1 cellular context compared by ENCODE assay signal in genomic region chr12:109053382-109054123, GRCh38.
TF ChIP-seq lines count a peak whose summit lies in the region.

No MANE protein-coding gene starts in this region.

TF ChIP-seq in HepG2, 621 proteins besides CTCF, POLR2A, EP300 and RAD21 (continues in another document):
- TF ChIP-seq POLR2AphosphoS5 (IDR thresholded peaks at IDR 0.05; ENCODE audit: low read depth, low read length) = peak; percentile 6; the same call in 1 of the 2 replicates
- no peak for TF ChIP-seq ZNF792 (CRISPR knock-in tag; IDR thresholded peaks at IDR 0.05)
- TF ChIP-seq, protein P1, sequence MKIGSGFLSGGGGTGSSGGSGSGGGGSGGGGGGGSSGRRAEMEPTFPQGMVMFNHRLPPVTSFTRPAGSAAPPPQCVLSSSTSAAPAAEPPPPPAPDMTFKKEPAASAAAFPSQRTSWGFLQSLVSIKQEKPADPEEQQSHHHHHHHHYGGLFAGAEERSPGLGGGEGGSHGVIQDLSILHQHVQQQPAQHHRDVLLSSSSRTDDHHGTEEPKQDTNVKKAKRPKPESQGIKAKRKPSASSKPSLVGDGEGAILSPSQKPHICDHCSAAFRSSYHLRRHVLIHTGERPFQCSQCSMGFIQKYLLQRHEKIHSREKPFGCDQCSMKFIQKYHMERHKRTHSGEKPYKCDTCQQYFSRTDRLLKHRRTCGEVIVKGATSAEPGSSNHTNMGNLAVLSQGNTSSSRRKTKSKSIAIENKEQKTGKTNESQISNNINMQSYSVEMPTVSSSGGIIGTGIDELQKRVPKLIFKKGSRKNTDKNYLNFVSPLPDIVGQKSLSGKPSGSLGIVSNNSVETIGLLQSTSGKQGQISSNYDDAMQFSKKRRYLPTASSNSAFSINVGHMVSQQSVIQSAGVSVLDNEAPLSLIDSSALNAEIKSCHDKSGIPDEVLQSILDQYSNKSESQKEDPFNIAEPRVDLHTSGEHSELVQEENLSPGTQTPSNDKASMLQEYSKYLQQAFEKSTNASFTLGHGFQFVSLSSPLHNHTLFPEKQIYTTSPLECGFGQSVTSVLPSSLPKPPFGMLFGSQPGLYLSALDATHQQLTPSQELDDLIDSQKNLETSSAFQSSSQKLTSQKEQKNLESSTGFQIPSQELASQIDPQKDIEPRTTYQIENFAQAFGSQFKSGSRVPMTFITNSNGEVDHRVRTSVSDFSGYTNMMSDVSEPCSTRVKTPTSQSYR (CRISPR knock-in tag; IDR thresholded peaks at IDR 0.05; ENCODE audit: borderline replicate concordance) = peak; percentile 75; the same call in 1 of the 2 replicates
- no peak for TF ChIP-seq CREM (IDR thresholded peaks at IDR 0.05)
- TF ChIP-seq CREM (CRISPR knock-in tag; IDR thresholded peaks at IDR 0.05) = no peak
- TF ChIP-seq RXRA (CRISPR knock-in tag; IDR thresholded peaks at IDR 0.05) = peak; percentile 46; the same call in 1 of the 2 replicates
- TF ChIP-seq, protein P2, sequence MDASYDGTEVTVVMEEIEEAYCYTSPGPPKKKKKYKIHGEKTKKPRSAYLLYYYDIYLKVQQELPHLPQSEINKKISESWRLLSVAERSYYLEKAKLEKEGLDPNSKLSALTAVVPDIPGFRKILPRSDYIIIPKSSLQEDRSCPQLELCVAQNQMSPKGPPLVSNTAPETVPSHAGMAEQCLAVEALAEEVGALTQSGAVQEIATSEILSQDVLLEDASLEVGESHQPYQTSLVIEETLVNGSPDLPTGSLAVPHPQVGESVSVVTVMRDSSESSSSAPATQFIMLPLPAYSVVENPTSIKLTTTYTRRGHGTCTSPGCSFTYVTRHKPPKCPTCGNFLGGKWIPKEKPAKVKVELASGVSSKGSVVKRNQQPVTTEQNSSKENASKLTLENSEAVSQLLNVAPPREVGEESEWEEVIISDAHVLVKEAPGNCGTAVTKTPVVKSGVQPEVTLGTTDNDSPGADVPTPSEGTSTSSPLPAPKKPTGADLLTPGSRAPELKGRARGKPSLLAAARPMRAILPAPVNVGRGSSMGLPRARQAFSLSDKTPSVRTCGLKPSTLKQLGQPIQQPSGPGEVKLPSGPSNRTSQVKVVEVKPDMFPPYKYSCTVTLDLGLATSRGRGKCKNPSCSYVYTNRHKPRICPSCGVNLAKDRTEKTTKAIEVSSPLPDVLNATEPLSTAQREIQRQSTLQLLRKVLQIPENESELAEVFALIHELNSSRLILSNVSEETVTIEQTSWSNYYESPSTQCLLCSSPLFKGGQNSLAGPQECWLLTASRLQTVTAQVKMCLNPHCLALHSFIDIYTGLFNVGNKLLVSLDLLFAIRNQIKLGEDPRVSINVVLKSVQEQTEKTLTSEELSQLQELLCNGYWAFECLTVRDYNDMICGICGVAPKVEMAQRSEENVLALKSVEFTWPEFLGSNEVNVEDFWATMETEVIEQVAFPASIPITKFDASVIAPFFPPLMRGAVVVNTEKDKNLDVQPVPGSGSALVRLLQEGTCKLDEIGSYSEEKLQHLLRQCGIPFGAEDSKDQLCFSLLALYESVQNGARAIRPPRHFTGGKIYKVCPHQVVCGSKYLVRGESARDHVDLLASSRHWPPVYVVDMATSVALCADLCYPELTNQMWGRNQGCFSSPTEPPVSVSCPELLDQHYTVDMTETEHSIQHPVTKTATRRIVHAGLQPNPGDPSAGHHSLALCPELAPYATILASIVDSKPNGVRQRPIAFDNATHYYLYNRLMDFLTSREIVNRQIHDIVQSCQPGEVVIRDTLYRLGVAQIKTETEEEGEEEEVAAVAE (CRISPR knock-in tag; IDR thresholded peaks at IDR 0.05; ENCODE audit: borderline replicate concordance) = 0 out of 2 replicates have a peak, but pooled peaks have one; percentile 8
- TF ChIP-seq HBP1 (CRISPR knock-in tag; IDR thresholded peaks at IDR 0.05; ENCODE audit: low read depth) = 0 out of 2 replicates have a peak, but pooled peaks have one; percentile 66
- 0 out of 2 replicates have a peak, but pooled peaks have one; percentile 16 for TF ChIP-seq HNF4A (CRISPR knock-in tag; IDR thresholded peaks at IDR 0.05)
- no peak for TF ChIP-seq ZNF83 (CRISPR knock-in tag; IDR thresholded peaks at IDR 0.05; ENCODE audit: borderline replicate concordance)
- no peak for TF ChIP-seq CREB1 (IDR thresholded peaks at IDR 0.05)
- peak; percentile 48; the same call in 1 of the 2 replicates for TF ChIP-seq CREB1 (CRISPR knock-in tag; IDR thresholded peaks at IDR 0.05)
- TF ChIP-seq ZEB1 (IDR thresholded peaks at IDR 0.05; ENCODE audit: insufficient replicate concordance, low read depth) = no peak
- 0 out of 2 replicates have a peak, but pooled peaks have one; percentile 35 for TF ChIP-seq HIVEP1 (CRISPR knock-in tag; IDR thresholded peaks at IDR 0.05)
- TF ChIP-seq ZNF205 (CRISPR knock-in tag; IDR thresholded peaks at IDR 0.05) = no peak
- TF ChIP-seq TEAD3 (CRISPR knock-in tag; optimal IDR thresholded peaks at IDR 0.05; ENCODE audit: borderline replicate concordance) = peak; percentile 56
- TF ChIP-seq ZNF614 (CRISPR knock-in tag; IDR thresholded peaks at IDR 0.05; ENCODE audit: borderline replicate concordance) = 0 out of 2 replicates have a peak, but pooled peaks have one; percentile 29
- TF ChIP-seq ETV6 (CRISPR knock-in tag; conservative IDR thresholded peaks at IDR 0.05) = 0 out of 2 replicates have a peak, but pooled peaks have one; percentile 32
- peak; percentile 4; the same call in 1 of the 2 replicates for TF ChIP-seq ZFX (CRISPR knock-in tag; IDR thresholded peaks at IDR 0.05; ENCODE audit: low read depth)
- 0 out of 2 replicates have a peak, but pooled peaks have one; percentile 41 for TF ChIP-seq POLR2G (IDR thresholded peaks at IDR 0.05; ENCODE audit: low read depth, low read length)
- TF ChIP-seq KMT2A (CRISPR knock-in tag; IDR thresholded peaks at IDR 0.05) = peak; percentile 20; the same call in 1 of the 2 replicates
- peak; percentile 55 for TF ChIP-seq HOXA3 (CRISPR knock-in tag; IDR thresholded peaks at IDR 0.05)
- no peak for TF ChIP-seq SP2 (CRISPR knock-in tag; IDR thresholded peaks at IDR 0.05)
- TF ChIP-seq REPIN1 (CRISPR knock-in tag; IDR thresholded peaks at IDR 0.05; ENCODE audit: borderline replicate concordance, low read depth) = 0 out of 2 replicates have a peak, but pooled peaks have one; percentile 21
- TF ChIP-seq, protein P3, sequence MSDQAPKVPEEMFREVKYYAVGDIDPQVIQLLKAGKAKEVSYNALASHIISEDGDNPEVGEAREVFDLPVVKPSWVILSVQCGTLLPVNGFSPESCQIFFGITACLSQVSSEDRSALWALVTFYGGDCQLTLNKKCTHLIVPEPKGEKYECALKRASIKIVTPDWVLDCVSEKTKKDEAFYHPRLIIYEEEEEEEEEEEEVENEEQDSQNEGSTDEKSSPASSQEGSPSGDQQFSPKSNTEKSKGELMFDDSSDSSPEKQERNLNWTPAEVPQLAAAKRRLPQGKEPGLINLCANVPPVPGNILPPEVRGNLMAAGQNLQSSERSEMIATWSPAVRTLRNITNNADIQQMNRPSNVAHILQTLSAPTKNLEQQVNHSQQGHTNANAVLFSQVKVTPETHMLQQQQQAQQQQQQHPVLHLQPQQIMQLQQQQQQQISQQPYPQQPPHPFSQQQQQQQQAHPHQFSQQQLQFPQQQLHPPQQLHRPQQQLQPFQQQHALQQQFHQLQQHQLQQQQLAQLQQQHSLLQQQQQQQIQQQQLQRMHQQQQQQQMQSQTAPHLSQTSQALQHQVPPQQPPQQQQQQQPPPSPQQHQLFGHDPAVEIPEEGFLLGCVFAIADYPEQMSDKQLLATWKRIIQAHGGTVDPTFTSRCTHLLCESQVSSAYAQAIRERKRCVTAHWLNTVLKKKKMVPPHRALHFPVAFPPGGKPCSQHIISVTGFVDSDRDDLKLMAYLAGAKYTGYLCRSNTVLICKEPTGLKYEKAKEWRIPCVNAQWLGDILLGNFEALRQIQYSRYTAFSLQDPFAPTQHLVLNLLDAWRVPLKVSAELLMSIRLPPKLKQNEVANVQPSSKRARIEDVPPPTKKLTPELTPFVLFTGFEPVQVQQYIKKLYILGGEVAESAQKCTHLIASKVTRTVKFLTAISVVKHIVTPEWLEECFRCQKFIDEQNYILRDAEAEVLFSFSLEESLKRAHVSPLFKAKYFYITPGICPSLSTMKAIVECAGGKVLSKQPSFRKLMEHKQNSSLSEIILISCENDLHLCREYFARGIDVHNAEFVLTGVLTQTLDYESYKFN (CRISPR knock-in tag; conservative IDR thresholded peaks at IDR 0.05) = peak; percentile 49; the same call in 1 of the 2 replicates
- TF ChIP-seq, protein P4, sequence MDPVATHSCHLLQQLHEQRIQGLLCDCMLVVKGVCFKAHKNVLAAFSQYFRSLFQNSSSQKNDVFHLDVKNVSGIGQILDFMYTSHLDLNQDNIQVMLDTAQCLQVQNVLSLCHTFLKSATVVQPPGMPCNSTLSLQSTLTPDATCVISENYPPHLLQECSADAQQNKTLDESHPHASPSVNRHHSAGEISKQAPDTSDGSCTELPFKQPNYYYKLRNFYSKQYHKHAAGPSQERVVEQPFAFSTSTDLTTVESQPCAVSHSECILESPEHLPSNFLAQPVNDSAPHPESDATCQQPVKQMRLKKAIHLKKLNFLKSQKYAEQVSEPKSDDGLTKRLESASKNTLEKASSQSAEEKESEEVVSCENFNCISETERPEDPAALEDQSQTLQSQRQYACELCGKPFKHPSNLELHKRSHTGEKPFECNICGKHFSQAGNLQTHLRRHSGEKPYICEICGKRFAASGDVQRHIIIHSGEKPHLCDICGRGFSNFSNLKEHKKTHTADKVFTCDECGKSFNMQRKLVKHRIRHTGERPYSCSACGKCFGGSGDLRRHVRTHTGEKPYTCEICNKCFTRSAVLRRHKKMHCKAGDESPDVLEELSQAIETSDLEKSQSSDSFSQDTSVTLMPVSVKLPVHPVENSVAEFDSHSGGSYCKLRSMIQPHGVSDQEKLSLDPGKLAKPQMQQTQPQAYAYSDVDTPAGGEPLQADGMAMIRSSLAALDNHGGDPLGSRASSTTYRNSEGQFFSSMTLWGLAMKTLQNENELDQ (CRISPR knock-in tag; IDR thresholded peaks at IDR 0.05; ENCODE audit: borderline replicate concordance) = no peak
- TF ChIP-seq NR2F2 (IDR thresholded peaks at IDR 0.05; ENCODE audit: borderline replicate concordance, low read depth) = peak; percentile 18; the same call in 1 of the 2 replicates
- TF ChIP-seq MAZ (IDR thresholded peaks at IDR 0.05; ENCODE audit: borderline replicate concordance, low read depth, low read length) = peak; percentile 4; the same call in 1 of the 2 replicates
- TF ChIP-seq MAZ (CRISPR knock-in tag; IDR thresholded peaks at IDR 0.05; ENCODE audit: low read depth) = no peak
- TF ChIP-seq GATAD2A (CRISPR knock-in tag; IDR thresholded peaks at IDR 0.05) = peak; percentile 17; the same call in 1 of the 2 replicates
- TF ChIP-seq UBTF (CRISPR knock-in tag; IDR thresholded peaks at IDR 0.05) = no peak
- TF ChIP-seq KDM6A (CRISPR knock-in tag; IDR thresholded peaks at IDR 0.05; ENCODE audit: low read depth) = no peak
- TF ChIP-seq RXRB (CRISPR knock-in tag; IDR thresholded peaks at IDR 0.05; ENCODE audit: borderline replicate concordance) = peak; percentile 46
- no peak for TF ChIP-seq PBX3 (CRISPR knock-in tag; IDR thresholded peaks at IDR 0.05; ENCODE audit: borderline replicate concordance)
- TF ChIP-seq NRL (CRISPR knock-in tag; IDR thresholded peaks at IDR 0.05; ENCODE audit: borderline replicate concordance) = no peak
- TF ChIP-seq, protein P5, sequence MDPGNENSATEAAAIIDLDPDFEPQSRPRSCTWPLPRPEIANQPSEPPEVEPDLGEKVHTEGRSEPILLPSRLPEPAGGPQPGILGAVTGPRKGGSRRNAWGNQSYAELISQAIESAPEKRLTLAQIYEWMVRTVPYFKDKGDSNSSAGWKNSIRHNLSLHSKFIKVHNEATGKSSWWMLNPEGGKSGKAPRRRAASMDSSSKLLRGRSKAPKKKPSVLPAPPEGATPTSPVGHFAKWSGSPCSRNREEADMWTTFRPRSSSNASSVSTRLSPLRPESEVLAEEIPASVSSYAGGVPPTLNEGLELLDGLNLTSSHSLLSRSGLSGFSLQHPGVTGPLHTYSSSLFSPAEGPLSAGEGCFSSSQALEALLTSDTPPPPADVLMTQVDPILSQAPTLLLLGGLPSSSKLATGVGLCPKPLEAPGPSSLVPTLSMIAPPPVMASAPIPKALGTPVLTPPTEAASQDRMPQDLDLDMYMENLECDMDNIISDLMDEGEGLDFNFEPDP (CRISPR knock-in tag; conservative IDR thresholded peaks at IDR 0.05) = 0 out of 2 replicates have a peak, but pooled peaks have one; percentile 48
